ENCODE assay signal across 11 cellular contexts in the genomic region with DNA sequence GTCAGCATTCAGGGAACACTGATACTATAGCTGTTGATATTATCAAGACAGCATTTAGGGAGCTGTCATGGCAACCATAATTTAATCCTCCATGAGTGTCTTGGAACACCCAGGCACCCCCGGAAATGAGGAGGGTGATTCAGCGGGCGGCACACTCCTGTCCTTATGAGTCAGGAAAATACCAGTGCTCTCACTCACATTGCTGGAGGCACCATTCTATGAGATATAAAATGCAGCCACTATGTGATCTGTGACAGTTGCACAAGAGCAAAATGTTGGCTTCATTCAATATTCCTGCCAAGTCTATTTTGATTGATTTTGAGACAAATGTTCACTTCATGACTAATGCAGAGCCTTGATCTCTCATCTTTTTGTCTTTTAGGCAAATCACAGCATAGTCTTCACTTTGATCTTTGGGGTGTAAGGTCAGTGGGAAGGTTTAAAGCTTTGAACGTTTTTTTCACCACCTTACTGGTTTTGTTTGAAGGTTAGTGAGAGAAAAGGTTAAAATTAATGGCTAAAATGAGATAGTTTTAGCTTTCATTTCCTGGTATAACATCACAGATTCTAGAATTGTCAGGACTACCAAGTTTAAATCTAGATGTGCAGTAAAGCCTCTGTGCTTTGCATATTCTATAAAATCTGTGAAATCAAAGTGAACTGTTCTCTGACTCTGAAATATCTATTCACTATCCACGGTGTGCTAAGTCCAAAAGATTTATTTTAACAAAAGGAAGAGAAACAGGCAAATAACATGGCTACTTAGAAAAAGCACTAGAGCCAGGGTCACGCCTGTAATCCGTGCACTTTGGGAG. TPM values are rescaled to one million over a fixed set of nuclear protein-coding genes. Genes with fewer than 3 reads are reported as not detected.
DNase-seq lines count a peak whose midpoint lies in the region; ATAC-seq and TF ChIP-seq lines count a peak whose summit lies in the region.
"Had no signal": no experiment of that assay in that cellular context is flagged by ENCODE, and none has a peak within 500 bp of the region (broad histone marks: within the 10 kb centered on the region; RNA-seq: fewer than 3 reads in every experiment).

No MANE protein-coding gene starts in this region.

- intact Hi-C loops in cardiac septum (cut with DNase I) = no loop called here

- DNase-seq in stimulated activated CD4-positive, alpha-beta T cell treated with anti-CD3 and anti-CD28 coated beads, Interleukin-15, amount 100 ng/mL, for 24 hours = peak; percentile 32
- no peak for DNase-seq in stimulated activated CD4-positive, alpha-beta T cell treated with anti-CD3 and anti-CD28 coated beads, Interleukin-4, amount 100 ng/mL, for 24 hours
- peak; percentile 85 for DNase-seq in T1000 (lab: John Stamatoyannopoulos, UW)
- peak; percentile 97 for DNase-seq in iris pigment epithelial cell (ENCODE audit: low read depth)
- no peak for DNase-seq in coronary artery (ENCODE audit: low spot score)
- no peak for DNase-seq in cardiac septum (ENCODE audit: low spot score)
- DNase-seq: H9, occipital lobe had no signal

- no peak for TF ChIP-seq CTCF in coronary artery (IDR thresholded peaks at IDR 0.05)

- ATAC-seq in HG03439 (IDR thresholded peaks at IDR 0.05; ENCODE audit: unreplicated experiment) (no peak), HG03565 (IDR thresholded peaks at IDR 0.05; ENCODE audit: unreplicated experiment) (no peak)

- H3K27ac ChIP-seq in coronary artery = no peak overlapping the region
- H3K27ac ChIP-seq: Peyer's patch had no signal

- H3K4me3 ChIP-seq in coronary artery = no peak overlapping the region
- H3K4me3 ChIP-seq: Peyer's patch had no signal

RNA-seq across cellular contexts. Expression of a gene that starts 12.4 kb away (rescaled TPM):
- 21.7 TPM for total RNA-seq in cardiac septum

Comparison
In these comparisons a context has a peak if more than half of its experiments do, and no peak if none do; other contexts are left out.
1. DNase-seq: peak in stimulated activated CD4-positive, alpha-beta T cell treated with anti-CD3 and anti-CD28 coated beads, Interleukin-15, amount 100 ng/mL, for 24 hours (single experiment), T1000 (single experiment) and iris pigment epithelial cell (single experiment); none in stimulated activated CD4-positive, alpha-beta T cell treated with anti-CD3 and anti-CD28 coated beads, Interleukin-4, amount 100 ng/mL, for 24 hours (single experiment), coronary artery (single experiment) and cardiac septum (single experiment).